ENCODE assay signal across 21 cellular contexts in genomic region chrX:81261576-81261975, GRCh38. TPM values are rescaled to one million over a fixed set of nuclear protein-coding genes. Genes with fewer than 3 reads are reported as not detected.
A peak's percentile ranks its signal among the peaks of the same experiment; 100 is the strongest.
DNase-seq lines count a peak whose midpoint lies in the region; TF ChIP-seq lines count a peak whose summit lies in the region.
"Had no signal": no experiment of that assay in that cellular context is flagged by ENCODE, and none has a peak within 500 bp of the region (broad histone marks: within the 10 kb centered on the region; RNA-seq: fewer than 3 reads in every experiment).

No MANE protein-coding gene starts in this region.

- peak overlapping the region; percentile 50 for H3K4me2 ChIP-seq in mammary epithelial cell (ENCODE audit: insufficient read depth, low read depth, low read length)

- H3K4me1 ChIP-seq in mammary epithelial cell (ENCODE audit: insufficient read depth, low read length) (peaks cover 35% of the 10 kb centered on the region), mesodermal cell (ENCODE audit: control insufficient read depth, insufficient read depth, low read length, poor library complexity, severe bottlenecking) (peaks cover 30% of the 10 kb centered on the region)

- H3K27me3 ChIP-seq in mammary epithelial cell (ENCODE audit: insufficient read depth, low read length): no peaks in the 10 kb centered on the region

- no TSS peak for BruUV-seq in mammary epithelial cell (replicated peaks; lab: Mats Ljungman, UMichigan)

- CTCF ChIA-PET in mammary epithelial cell (lab: Charles Lee; ENCODE audit: low non-redundant PET): interaction anchor here (0.5 to 0.6 kb wide), 2 partner anchors 18 to 60 kb away, joined by 3 read pairs; partner anchors contain the start of genes HMGN5 and SH3BGRL

- 0% methylated on average over 2 of the region's 2 CpGs for WGBS in mammary epithelial cell (ENCODE audit: low coverage, missing lambda C conversion rate)
- WGBS in mesodermal cell (ENCODE audit: insufficient coverage in 2 of 2), 2 experiments: no CpG with 5 or more reads among the region's 2 CpGs

- H3K79me2 ChIP-seq in mammary epithelial cell (ENCODE audit: insufficient read depth, low read length): peaks cover 8% of the 10 kb centered on the region

- peak; percentile 2 for DNase-seq in OCI-M1 (lab: John Stamatoyannopoulos, UW)
- peak; percentile 53 for DNase-seq in mammary epithelial cell
- DNase-seq in SHP77 treated with DMSO at 0.1 percent for 48 hours (lab: John Stamatoyannopoulos, UW): no peak
- no peak for DNase-seq in activated effector memory CD4-positive, alpha-beta T cell treated with anti-CD3 and anti-CD28 coated beads, Interleukin-2, amount 50 U/mL, for 16 hours
- DNase-seq in NCI-H1694 (lab: John Stamatoyannopoulos, UW): no peak
- DNase-seq in MV-4-11 (lab: John Stamatoyannopoulos, UW): no peak
- DNase-seq: activated CD4-positive, alpha-beta memory T cell treated with anti-CD3 and anti-CD28 coated beads, Interleukin-2, amount 10 ng/mL, durations not matched to agents 7 days and 5 days; activated naive CD8-positive, alpha-beta T cell treated with anti-CD3 and anti-CD28 coated beads for 36 hours; activated T-cell treated with anti-CD3 and anti-CD28 coated beads, Interleukin-2, amount 50 U/mL, for 24 hours; effector memory CD4-positive, alpha-beta T cell; GOT3; left ventricle myocardium inferior; naive B cell; NCI-H1417; NCI-H2227 treated with DMSO at 0.1 percent for 48 hours; posterior cingulate gyrus; RPMI8226; stimulated activated CD4-positive, alpha-beta T cell treated with anti-CD3 and anti-CD28 coated beads, Interleukin-12 subunit alpha, Interleukin-12 subunit beta, amount 100 ng/mL, for 4 hours; T-cell had no signal

- TF ChIP-seq CTCF in mammary epithelial cell (conservative IDR thresholded peaks at IDR 0.05 in 1 of 2, IDR thresholded peaks at IDR 0.05 in 1 of 2; ENCODE audit: extremely low read depth in 1 of 2, insufficient read depth in 1 of 2, low read depth in 1 of 2, low read length in 2 of 2): no peak

- no peaks in the 10 kb centered on the region for H3K9me3 ChIP-seq in mammary epithelial cell (replicated peaks; ENCODE audit: insufficient read depth, low read length)
- H3K9me3 ChIP-seq in mesodermal cell (ENCODE audit: control insufficient read depth, low read length): no peaks in the 10 kb centered on the region
- H3K9me3 ChIP-seq: left ventricle myocardium inferior had no signal

- H3K4me3 ChIP-seq in mammary epithelial cell (replicated peaks in 1 of 3; ENCODE audit: insufficient read depth in 1 of 3, low read depth in 2 of 3, low read length in 3 of 3): no peak overlapping the region
- no peak overlapping the region for H3K4me3 ChIP-seq in mesodermal cell (ENCODE audit: extremely low read depth, insufficient read depth, low read length, poor library complexity, severe bottlenecking)
- H3K4me3 ChIP-seq: left ventricle myocardium inferior had no signal

- intact Hi-C loops in mammary epithelial cell (cut with micrococcal nuclease): loop anchor here (5.0 kb wide), 1 partner anchor 59 kb away; the partner anchor contains the start of genes HMGN5 and SH3BGRL

- H3K36me3 ChIP-seq in mammary epithelial cell (ENCODE audit: insufficient read depth, low read length) (no peaks in the 10 kb centered on the region), mesodermal cell (ENCODE audit: control insufficient read depth, insufficient read depth, low read length) (no peaks in the 10 kb centered on the region)
- H3K36me3 ChIP-seq: left ventricle myocardium inferior had no signal

- H2AFZ ChIP-seq in mammary epithelial cell (ENCODE audit: low read depth, low read length): no peak overlapping the region

- H3K27ac ChIP-seq in mammary epithelial cell (ENCODE audit: insufficient read depth, low read depth, low read length) (peak overlapping the region; percentile 92), mesodermal cell (ENCODE audit: low read depth, low read length, severe bottlenecking) (peak overlapping the region; percentile 10)
- H3K27ac ChIP-seq: HL-60, left ventricle myocardium inferior had no signal

- dilution Hi-C loops in mammary epithelial cell (cut with HindIII; ENCODE audit: low sequenced_read_pairs): no loop called here

- H4K20me1 ChIP-seq in mammary epithelial cell (ENCODE audit: insufficient read depth, low read length): no peaks in the 10 kb centered on the region

- in situ Hi-C loops in mammary epithelial cell (cut with MboI; ENCODE audit: low sequenced_read_pairs in 2 of 2): loop anchor here in 1 of 2 donors (25.0 kb wide), 1 partner anchor 474 kb away; no protein-coding TSS in a partner anchor

- peak overlapping the region; percentile 28 for H3K9ac ChIP-seq in mammary epithelial cell (ENCODE audit: insufficient read depth, low read length)

RNA-seq across cellular contexts. Expression of gene SH3BGRL, which starts 59.7 kb away (rescaled TPM):
- 100 to 1,000 TPM in 1 of 2 donors, 10 to 100 TPM in 1; 66.5 to 107 TPM for total RNA-seq in mammary epithelial cell
- polyA plus RNA-seq in mammary epithelial cell: 70.1 TPM
- 83.3 TPM for polyA minus RNA-seq in mammary epithelial cell
- polyA plus RNA-seq in mesodermal cell (2013, experiment 1 of 2): 81.4 TPM
- polyA plus RNA-seq in mesodermal cell (2013, experiment 2 of 2): 88.3 TPM

RNA-seq across cellular contexts. Expression of gene HMGN5, which starts 59.9 kb away (rescaled TPM):
- total RNA-seq in mammary epithelial cell: 1 to 10 TPM; 1.2 to 2.7 TPM
- polyA plus RNA-seq in mammary epithelial cell: 3.7 TPM
- polyA minus RNA-seq in mammary epithelial cell: not detected
- polyA plus RNA-seq in mesodermal cell (2013, experiment 1 of 2): 10.2 TPM
- polyA plus RNA-seq in mesodermal cell (2013, experiment 2 of 2): 14.8 TPM

Comparison
In these comparisons a context has a peak if more than half of its experiments do, and no peak if none do; other contexts are left out.
1. DNase-seq: peak in OCI-M1 (single experiment) and mammary epithelial cell (single experiment); none in SHP77 treated with DMSO at 0.1 percent for 48 hours (single experiment), activated effector memory CD4-positive, alpha-beta T cell treated with anti-CD3 and anti-CD28 coated beads, Interleukin-2, amount 50 U/mL, for 16 hours (single experiment), NCI-H1694 (single experiment) and MV-4-11 (single experiment).